In genomic region chr7:148983220-148984146, GRCh38 we compare ENCODE assay signal across 8 cellular contexts. TPM values are rescaled to one million over a fixed set of nuclear protein-coding genes. Genes with fewer than 3 reads are reported as not detected.
DNase-seq lines count a peak whose midpoint lies in the region; ATAC-seq and TF ChIP-seq lines count a peak whose summit lies in the region.

No MANE protein-coding gene starts in this region.

- H3K4me3 Mint-ChIP-seq in HFFc6 (peak overlapping the region; percentile 97), type B pancreatic cell (peak overlapping the region; percentile 99)
- peak overlapping the region; percentile 96 for H3K4me3 Mint-ChIP-seq in activated naive CD8-positive, alpha-beta T cell

- peak overlapping the region; percentile 99 for H3K4me3 ChIP-seq in cardiac muscle cell

- DNase-seq in GM03348 (ENCODE audit: low spot score) (peak; percentile 77), HFFc6 (peak; percentile 83), NCI-H1092 (lab: John Stamatoyannopoulos, UW) (peak; percentile 76), cardiac muscle cell (ENCODE audit: low read depth in 1 of 2, low spot score in 1 of 2) (peak; percentile 80 to 90), pons (ENCODE audit: low spot score) (peak; percentile 87), type B pancreatic cell (ENCODE audit: extremely low spot score, unreplicated experiment) (peak; percentile 81)

- H3K4me1 ChIP-seq in cardiac muscle cell (ENCODE audit: low read depth) = peaks cover 3% of the 10 kb centered on the region

- peaks cover 6% of the 10 kb centered on the region for H3K27me3 Mint-ChIP-seq in HFFc6 (ENCODE audit: insufficient read depth)
- H3K27me3 Mint-ChIP-seq in activated naive CD8-positive, alpha-beta T cell = no peaks in the 10 kb centered on the region
- peaks cover 16% of the 10 kb centered on the region for H3K27me3 Mint-ChIP-seq in type B pancreatic cell

- H3K36me3 ChIP-seq in cardiac muscle cell = no peaks in the 10 kb centered on the region

- H3K4me1 Mint-ChIP-seq in HFFc6 (ENCODE audit: low read depth) (peaks cover 31% of the 10 kb centered on the region), type B pancreatic cell (ENCODE audit: unreplicated experiment) (peaks cover 31% of the 10 kb centered on the region)
- H3K4me1 Mint-ChIP-seq in activated naive CD8-positive, alpha-beta T cell (ENCODE audit: low read depth) = peaks cover 56% of the 10 kb centered on the region

- peak; percentile 73 for ATAC-seq in SK-N-SH treated with all-trans-retinoic acid at 6 μM for 48 hours

- H3K9me3 ChIP-seq in cardiac muscle cell (ENCODE audit: low read depth) = no peaks in the 10 kb centered on the region

- no peaks in the 10 kb centered on the region for H3K27me3 ChIP-seq in cardiac muscle cell

- H3K27ac Mint-ChIP-seq in HFFc6 (peak overlapping the region; percentile 84), type B pancreatic cell (peak overlapping the region; percentile 95)
- H3K27ac Mint-ChIP-seq in activated naive CD8-positive, alpha-beta T cell = peak overlapping the region; percentile 98

- H3K27ac ChIP-seq in cardiac muscle cell = peak overlapping the region; percentile 77

- H3K36me3 Mint-ChIP-seq in HFFc6 (ENCODE audit: low read depth) (no peaks in the 10 kb centered on the region), type B pancreatic cell (no peaks in the 10 kb centered on the region)
- no peaks in the 10 kb centered on the region for H3K36me3 Mint-ChIP-seq in activated naive CD8-positive, alpha-beta T cell

- TF ChIP-seq CTCF in HFFc6 (IDR thresholded peaks at IDR 0.05) (no peak), cardiac muscle cell (IDR thresholded peaks at IDR 0.05; ENCODE audit: low read depth, low read length) (no peak), type B pancreatic cell (conservative IDR thresholded peaks at IDR 0.05) (no peak)

- H3K9me3 Mint-ChIP-seq in HFFc6 (peaks cover 4% of the 10 kb centered on the region; the same call in 1 of the 2 replicates), type B pancreatic cell (no peaks in the 10 kb centered on the region)
- no peaks in the 10 kb centered on the region for H3K9me3 Mint-ChIP-seq in activated naive CD8-positive, alpha-beta T cell (ENCODE audit: low read depth)

TF ChIP-seq in SK-N-SH treated with all-trans-retinoic acid at 6 μM for 48 hours, 23 proteins besides CTCF, POLR2A, EP300 and RAD21:
- TF ChIP-seq, protein P1, sequence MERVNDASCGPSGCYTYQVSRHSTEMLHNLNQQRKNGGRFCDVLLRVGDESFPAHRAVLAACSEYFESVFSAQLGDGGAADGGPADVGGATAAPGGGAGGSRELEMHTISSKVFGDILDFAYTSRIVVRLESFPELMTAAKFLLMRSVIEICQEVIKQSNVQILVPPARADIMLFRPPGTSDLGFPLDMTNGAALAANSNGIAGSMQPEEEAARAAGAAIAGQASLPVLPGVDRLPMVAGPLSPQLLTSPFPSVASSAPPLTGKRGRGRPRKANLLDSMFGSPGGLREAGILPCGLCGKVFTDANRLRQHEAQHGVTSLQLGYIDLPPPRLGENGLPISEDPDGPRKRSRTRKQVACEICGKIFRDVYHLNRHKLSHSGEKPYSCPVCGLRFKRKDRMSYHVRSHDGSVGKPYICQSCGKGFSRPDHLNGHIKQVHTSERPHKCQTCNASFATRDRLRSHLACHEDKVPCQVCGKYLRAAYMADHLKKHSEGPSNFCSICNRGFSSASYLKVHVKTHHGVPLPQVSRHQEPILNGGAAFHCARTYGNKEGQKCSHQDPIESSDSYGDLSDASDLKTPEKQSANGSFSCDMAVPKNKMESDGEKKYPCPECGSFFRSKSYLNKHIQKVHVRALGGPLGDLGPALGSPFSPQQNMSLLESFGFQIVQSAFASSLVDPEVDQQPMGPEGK (CRISPR knock-in tag; IDR thresholded peaks at IDR 0.05; ENCODE audit: borderline replicate concordance) = peak; percentile 58; the same call in 1 of the 2 replicates
- TF ChIP-seq ESRRG (CRISPR knock-in tag; IDR thresholded peaks at IDR 0.05) = no peak
- no peak for TF ChIP-seq BACH2 (CRISPR knock-in tag; IDR thresholded peaks at IDR 0.05; ENCODE audit: borderline replicate concordance)
- TF ChIP-seq ARNTL (CRISPR knock-in tag; IDR thresholded peaks at IDR 0.05; ENCODE audit: borderline replicate concordance, low read depth) = no peak
TF ChIP-seq in SK-N-SH treated with all-trans-retinoic acid at 6 μM for 48 hours: peak in this region for 1.

RNA-seq across cellular contexts. Expression of gene PDIA4, which starts 44.8 kb away (rescaled TPM):
- 100 to 1,000 TPM; 185 to 210 (median 200) TPM for total RNA-seq in HFFc6 (2021; fragmentation: NEBNext Ultra II Directional; extraction: Animal tissue kit (Norgen Biotek cat#: 25700))
- total RNA-seq in cardiac muscle cell = 150 and 323 TPM in 2 replicates
- polyA plus RNA-seq in cardiac muscle cell = 148 and 367 TPM in 2 replicates
- total RNA-seq in type B pancreatic cell (ENCODE audit: low replicate concordance) = 198 and 209 TPM in 2 replicates

Comparison
In these comparisons a context has a peak if more than half of its experiments do, and no peak if none do; other contexts are left out.
1. Peak in every context shown above with its lines: DNase-seq, ATAC-seq, H3K4me3 ChIP-seq and H3K27ac ChIP-seq.